In genomic region chr12:45568808-45569207, GRCh38 we compare ENCODE assay signal across 37 cellular contexts.
DNase-seq lines count a peak whose midpoint lies in the region; ATAC-seq, FAIRE-seq and TF ChIP-seq lines count a peak whose summit lies in the region.
"Had no signal": no experiment of that assay in that cellular context is flagged by ENCODE, and none has a peak within 500 bp of the region (broad histone marks: within the 10 kb centered on the region; RNA-seq: fewer than 3 reads in every experiment).

No MANE protein-coding gene starts in this region.

- no peak overlapping the region for H3K4me3 Mint-ChIP-seq in activated naive CD4-positive, alpha-beta T cell treated with anti-CD3 and anti-CD28 coated beads, Interleukin-2, amount 10 ng/mL, durations not matched to agents 7 days and 5 days
- H3K4me3 Mint-ChIP-seq: activated naive CD8-positive, alpha-beta T cell treated with anti-CD3 and anti-CD28 coated beads, Interleukin-2, amount 50 U/mL, for 24 hours; neural progenitor cell; stimulated activated naive CD8-positive, alpha-beta T cell treated with anti-CD3 and anti-CD28 coated beads, Interleukin-15, amount 100 ng/mL, for 72 hours had no signal

- H3K9ac ChIP-seq in GM12878 (ENCODE audit: control insufficient read depth, insufficient read depth, low read length) = no peak overlapping the region
- H3K9ac ChIP-seq: neural progenitor cell, parathyroid adenoma had no signal

- in situ Hi-C loops in GM12878 (cut with MboI) = no loop called here

- no peak for TF ChIP-seq CTCF in GM12878 (IDR thresholded peaks at IDR 0.05 in 2 of 3, conservative IDR thresholded peaks at IDR 0.05 in 1 of 3; ENCODE audit: control insufficient read depth in 2 of 3, extremely low read depth in 1 of 3, insufficient read depth in 1 of 3, low read depth in 3 of 3, low read length in 3 of 3)
- no peak for TF ChIP-seq CTCF in upper lobe of right lung (IDR thresholded peaks at IDR 0.05)

- no peak for TF ChIP-seq RAD21 in GM12878 (IDR thresholded peaks at IDR 0.05; ENCODE audit: insufficient read depth, low read depth, low read length)

- no peaks in the 10 kb centered on the region for H3K27me3 ChIP-seq in GM12878 (replicated peaks in 1 of 2; ENCODE audit: control insufficient read depth in 2 of 2, insufficient read depth in 2 of 2, low read length in 1 of 2)
- H3K27me3 ChIP-seq in upper lobe of right lung = no peaks in the 10 kb centered on the region
- H3K27me3 ChIP-seq: cardiac muscle cell, neural progenitor cell, SJCRH30, uterus had no signal

- SMC1A ChIA-PET in GM12878 (lab: Charles Lee; ENCODE audit: uncharacterized antibody, unreplicated experiment) = no interaction called here

- ATAC-seq in GM12878 (no peak), upper lobe of right lung (peak; percentile 20), GM21786 (IDR thresholded peaks at IDR 0.05; ENCODE audit: unreplicated experiment) (no peak), GM18519 (IDR thresholded peaks at IDR 0.05; ENCODE audit: low FRiP score, unreplicated experiment) (no peak), GM19324 (IDR thresholded peaks at IDR 0.05; ENCODE audit: low FRiP score, unreplicated experiment) (no peak)
- ATAC-seq: activated naive CD8-positive, alpha-beta T cell treated with anti-CD3 and anti-CD28 coated beads, Interleukin-2, amount 50 U/mL, for 24 hours; HepG2; stimulated activated naive CD8-positive, alpha-beta T cell treated with anti-CD3 and anti-CD28 coated beads, Interleukin-15, amount 100 ng/mL, for 72 hours had no signal

- WGBS in GM12878 (ENCODE audit: insufficient coverage, insufficient replicate concordance, low lambda C conversion rate, missing lambda C conversion rate) = 26% methylated on average over 4 of the region's 4 CpGs

- no peak for TF ChIP-seq POLR2A in GM12878 (IDR thresholded peaks at IDR 0.05; ENCODE audit: low read depth, low read length)

- H3K36me3 Mint-ChIP-seq in activated naive CD4-positive, alpha-beta T cell treated with anti-CD3 and anti-CD28 coated beads, Interleukin-2, amount 10 ng/mL, durations not matched to agents 7 days and 5 days = no peaks in the 10 kb centered on the region
- H3K36me3 Mint-ChIP-seq: neural progenitor cell had no signal

- CTCF ChIA-PET in activated naive CD4-positive, alpha-beta T cell treated with anti-CD3 and anti-CD28 coated beads, Interleukin-2, amount 10 ng/mL, durations not matched to agents 7 days and 5 days (lab: Charles Lee) = no interaction called here
- CTCF ChIA-PET in GM12878 (lab: Yijun Ruan, JAX) = interaction anchor here (1.4 kb wide), 1 partner anchor 25 kb away, joined by 5 read pairs; no protein-coding TSS in a partner anchor

- H3K27ac Mint-ChIP-seq in activated naive CD4-positive, alpha-beta T cell treated with anti-CD3 and anti-CD28 coated beads, Interleukin-2, amount 10 ng/mL, durations not matched to agents 7 days and 5 days = peak overlapping the region; percentile 54
- H3K27ac Mint-ChIP-seq: activated naive CD8-positive, alpha-beta T cell treated with anti-CD3 and anti-CD28 coated beads, Interleukin-2, amount 50 U/mL, for 24 hours; stimulated activated naive CD8-positive, alpha-beta T cell treated with anti-CD3 and anti-CD28 coated beads, Interleukin-15, amount 100 ng/mL, for 72 hours had no signal

- no peak overlapping the region for H3K4me3 ChIP-seq in GM12878
- no peak overlapping the region for H3K4me3 ChIP-seq in upper lobe of right lung
- H3K4me3 ChIP-seq: cardiac muscle cell, left ventricle myocardium inferior, neural progenitor cell, SJCRH30, smooth muscle cell, thoracic aorta, uterus had no signal

- H3K4me1 Mint-ChIP-seq in activated naive CD4-positive, alpha-beta T cell treated with anti-CD3 and anti-CD28 coated beads, Interleukin-2, amount 10 ng/mL, durations not matched to agents 7 days and 5 days = no peaks in the 10 kb centered on the region
- H3K4me1 Mint-ChIP-seq: activated naive CD8-positive, alpha-beta T cell treated with anti-CD3 and anti-CD28 coated beads, Interleukin-2, amount 50 U/mL, for 24 hours; stimulated activated naive CD8-positive, alpha-beta T cell treated with anti-CD3 and anti-CD28 coated beads, Interleukin-15, amount 100 ng/mL, for 72 hours had no signal

- peaks cover 20% of the 10 kb centered on the region for H3K27me3 Mint-ChIP-seq in activated naive CD4-positive, alpha-beta T cell treated with anti-CD3 and anti-CD28 coated beads, Interleukin-2, amount 10 ng/mL, durations not matched to agents 7 days and 5 days
- H3K27me3 Mint-ChIP-seq: activated naive CD8-positive, alpha-beta T cell treated with anti-CD3 and anti-CD28 coated beads, Interleukin-2, amount 50 U/mL, for 24 hours had no signal

- H3K79me2 ChIP-seq in GM12878 (ENCODE audit: control insufficient read depth, insufficient read depth, low read length) = no peaks in the 10 kb centered on the region
- H3K79me2 ChIP-seq: parathyroid adenoma had no signal

- RAD21 ChIA-PET in GM12878 (lab: Charles Lee; ENCODE audit: unreplicated experiment) = no interaction called here

- DNase-seq in activated naive CD4-positive, alpha-beta T cell treated with anti-CD3 and anti-CD28 coated beads, Interleukin-2, amount 10 ng/mL, durations not matched to agents 7 days and 5 days = no peak
- DNase-seq in activated naive CD4-positive, alpha-beta T cell treated with Interleukin-2 at 50 U/mL for 16 hours = no peak
- DNase-seq in NOMO-1 treated with dmso at 0.1 percent for 144 hours (lab: John Stamatoyannopoulos, UW; ENCODE audit: unreplicated experiment) (peak; percentile 10), GM12878 (ENCODE audit: low read depth, low spot score) (no peak), upper lobe of right lung (no peak)
- DNase-seq: 8988T; activated CD4-positive, alpha-beta T cell treated with anti-CD3 and anti-CD28 coated beads, Interleukin-2, amount 50 U/mL, for 48 hours; activated CD4-positive, CD25-positive, alpha-beta regulatory T cell treated with anti-CD3 and anti-CD28 coated beads, Interleukin-2, amount 50 U/mL, for 72 hours; activated gamma-delta T cell treated with Interleukin-2 at 50 U/mL for 16 hours; activated naive CD8-positive, alpha-beta T cell treated with anti-CD3 and anti-CD28 coated beads, Interleukin-2, amount 50 U/mL, for 24 hours; activated T-cell treated with anti-CD3 and anti-CD28 coated beads, Interleukin-2, amount 50 U/mL, for 48 hours; Calu3; DMS79 treated with DMSO at 0.1 percent for 48 hours; effector CD8-positive, alpha-beta T cell; glutamatergic neuron; H7; Karpas-422; left ventricle myocardium inferior; mesenchymal stem cell; NCI-H1048; NCI-H510A; stimulated activated naive CD8-positive, alpha-beta T cell treated with anti-CD3 and anti-CD28 coated beads, Interleukin-15, amount 100 ng/mL, for 72 hours; uterus had no signal

- no peaks in the 10 kb centered on the region for H4K20me1 ChIP-seq in GM12878 (ENCODE audit: control insufficient read depth, insufficient read depth)

- H3K9me3 Mint-ChIP-seq in activated naive CD4-positive, alpha-beta T cell treated with anti-CD3 and anti-CD28 coated beads, Interleukin-2, amount 10 ng/mL, durations not matched to agents 7 days and 5 days = no peaks in the 10 kb centered on the region
- H3K9me3 Mint-ChIP-seq: activated naive CD8-positive, alpha-beta T cell treated with anti-CD3 and anti-CD28 coated beads, Interleukin-2, amount 50 U/mL, for 24 hours; neural progenitor cell; stimulated activated naive CD8-positive, alpha-beta T cell treated with anti-CD3 and anti-CD28 coated beads, Interleukin-15, amount 100 ng/mL, for 72 hours had no signal

- H3K9me3 ChIP-seq in GM12878 (replicated peaks; ENCODE audit: control insufficient read depth, insufficient read depth, low read length) (no peaks in the 10 kb centered on the region), upper lobe of right lung (no peaks in the 10 kb centered on the region)
- H3K9me3 ChIP-seq: left ventricle myocardium inferior, SJCRH30, thoracic aorta, uterus had no signal

- POLR2A ChIA-PET in GM12878 (lab: Charles Lee) = no interaction called here

- TF ChIP-seq EP300 in GM12878 (IDR thresholded peaks at IDR 0.05; ENCODE audit: borderline replicate concordance in 1 of 2, control insufficient read depth in 1 of 2, low read depth in 2 of 2, low read length in 2 of 2) = no peak

- intact Hi-C loops in GM12878 (cut with micrococcal nuclease; ENCODE audit: unreplicated experiment) (no loop called here), upper lobe of right lung (cut with DNase I) (no loop called here)

- no TSS peak for BruUV-seq in GM12878 (replicated peaks; lab: Mats Ljungman, UMichigan)

- no peak overlapping the region for H2AFZ ChIP-seq in GM12878 (ENCODE audit: control insufficient read depth, low read depth, low read length)
- H2AFZ ChIP-seq: neural progenitor cell, parathyroid adenoma had no signal

- no peak overlapping the region for H3K4me2 ChIP-seq in GM12878 (ENCODE audit: control insufficient read depth, insufficient read depth)
- H3K4me2 ChIP-seq: neural progenitor cell, smooth muscle cell had no signal

- H3K36me3 ChIP-seq in GM12878 (ENCODE audit: control insufficient read depth in 2 of 2, insufficient read depth in 2 of 2, low read length in 1 of 2) (no peaks in the 10 kb centered on the region), upper lobe of right lung (no peaks in the 10 kb centered on the region)
- H3K36me3 ChIP-seq: cardiac muscle cell, left ventricle myocardium inferior, neural progenitor cell, SJCRH30, thoracic aorta, uterus had no signal

- H3K27ac ChIP-seq in GM12878 (ENCODE audit: control insufficient read depth, insufficient read depth) (no peak overlapping the region), upper lobe of right lung (no peak overlapping the region)
- H3K27ac ChIP-seq: cardiac muscle cell, epithelial cell of prostate, left ventricle myocardium inferior, neural progenitor cell, parathyroid adenoma, SJCRH30, thoracic aorta, uterus had no signal

- no peak for FAIRE-seq in GM12878 (lab: Jason Lieb, UNC)
- FAIRE-seq: astrocyte, colon, HepG2, RCC 7860 had no signal

- no peaks in the 10 kb centered on the region for H3K4me1 ChIP-seq in GM12878 (ENCODE audit: control insufficient read depth, insufficient read depth, low read length)
- no peaks in the 10 kb centered on the region for H3K4me1 ChIP-seq in upper lobe of right lung
- H3K4me1 ChIP-seq: left ventricle myocardium inferior, parathyroid adenoma, SJCRH30, uterus had no signal

TF ChIP-seq in GM12878, 131 proteins besides CTCF, POLR2A, EP300 and RAD21:
- TF ChIP-seq RUNX3 (IDR thresholded peaks at IDR 0.05; ENCODE audit: low read length) = peak; percentile 19; the same call in 1 of the 2 replicates
- TF ChIP-seq PML (IDR thresholded peaks at IDR 0.05; ENCODE audit: low read length) = no peak
